16 cellular contexts compared by ENCODE assay signal in genomic region chrY:21175484-21175883, GRCh38.
DNase-seq lines count a peak whose midpoint lies in the region; ATAC-seq, FAIRE-seq and TF ChIP-seq lines count a peak whose summit lies in the region.
"Had no signal": no experiment of that assay in that cellular context is flagged by ENCODE, and none has a peak within 500 bp of the region (broad histone marks: within the 10 kb centered on the region; RNA-seq: fewer than 3 reads in every experiment).

No MANE protein-coding gene starts in this region.

- H3K27ac Mint-ChIP-seq in activated naive CD4-positive, alpha-beta T cell treated with anti-CD3 and anti-CD28 coated beads, Interleukin-2, amount 50 U/mL, for 24 hours: peak overlapping the region; percentile 46
- peak overlapping the region; percentile 77 for H3K27ac Mint-ChIP-seq in CD4-positive, alpha-beta T cell
- H3K27ac Mint-ChIP-seq: B cell; CD8-positive, alpha-beta memory T cell had no signal

- POLR2A ChIA-PET in CD4-positive, alpha-beta T cell (lab: Charles Lee): interaction anchor here (1.4 kb wide), 1 partner anchor 84 kb away, joined by 6 read pairs; no protein-coding TSS in a partner anchor

- CTCF ChIA-PET in CD4-positive, alpha-beta T cell (lab: Charles Lee): no interaction called here

- ATAC-seq in CD4-positive, alpha-beta T cell (ENCODE audit: poor library complexity): no peak

- no peak overlapping the region for H3K27ac ChIP-seq in CD4-positive, alpha-beta T cell (ENCODE audit: low read depth, low read length)
- no peak overlapping the region for H3K27ac ChIP-seq in small intestine (ENCODE audit: low read depth in 1 of 2, low read length in 1 of 2)
- H3K27ac ChIP-seq: BLaER1 treated with 17β-estradiol and CSF1 and Interleukin-3, amounts not matched to agents 10 nM and 100 nM; GM23248 had no signal

- H3K36me3 ChIP-seq in small intestine (ENCODE audit: control insufficient read depth in 2 of 2, insufficient read depth in 2 of 2, low read length in 2 of 2): no peaks in the 10 kb centered on the region
- no peaks in the 10 kb centered on the region for H3K36me3 ChIP-seq in H7 (replicated peaks; ENCODE audit: control insufficient read depth, insufficient read depth, low read length)
- H3K36me3 ChIP-seq: BLaER1 treated with 17β-estradiol and CSF1 and Interleukin-3, amounts not matched to agents 10 nM and 100 nM had no signal

- intact Hi-C loops in CD4-positive, alpha-beta T cell (cut with DNase I, micrococcal nuclease): loop anchor here in 1 of 2 experiments (10.0 kb wide), 1 partner anchor 101 kb away; no protein-coding TSS in a partner anchor

- H3K4me3 ChIP-seq in small intestine (ENCODE audit: low read depth in 1 of 2, low read length in 2 of 2) (no peak overlapping the region), H7 (ENCODE audit: insufficient read depth, low read depth, low read length) (no peak overlapping the region)
- H3K4me3 ChIP-seq: BLaER1 treated with 17β-estradiol and CSF1 and Interleukin-3, amounts not matched to agents 10 nM and 100 nM; GM23248 had no signal

- H3K36me3 Mint-ChIP-seq in activated naive CD4-positive, alpha-beta T cell treated with anti-CD3 and anti-CD28 coated beads, Interleukin-2, amount 50 U/mL, for 24 hours: peaks cover 13% of the 10 kb centered on the region
- peaks cover 22% of the 10 kb centered on the region for H3K36me3 Mint-ChIP-seq in CD4-positive, alpha-beta T cell (ENCODE audit: low read depth)
- H3K36me3 Mint-ChIP-seq: CD8-positive, alpha-beta memory T cell had no signal

- H3K9me3 ChIP-seq in CD4-positive, alpha-beta T cell (ENCODE audit: control insufficient read depth, low read length): no peaks in the 10 kb centered on the region
- no peaks in the 10 kb centered on the region for H3K9me3 ChIP-seq in small intestine (ENCODE audit: control insufficient read depth, low read depth)
- H3K9me3 ChIP-seq: BLaER1 treated with 17β-estradiol and CSF1 and Interleukin-3, amounts not matched to agents 10 nM and 100 nM had no signal

- 42 to 52% methylated on average over 2 of the region's 2 CpGs; no CpG with 5 or more reads in 1 of the 3 donors for WGBS in small intestine, 3 donors

- no peak for FAIRE-seq in small intestine (lab: Jason Lieb, UNC)
- FAIRE-seq: G401.6, GM12891 had no signal

- H3K27me3 ChIP-seq in CD4-positive, alpha-beta T cell (ENCODE audit: control insufficient read depth, insufficient read depth, low read length): no peaks in the 10 kb centered on the region
- H3K27me3 ChIP-seq in small intestine (ENCODE audit: control insufficient read depth in 2 of 2, insufficient read depth in 2 of 2, low read length in 2 of 2) (no peaks in the 10 kb centered on the region), H7 (ENCODE audit: control insufficient read depth, insufficient read depth, low read length) (no peaks in the 10 kb centered on the region)
- H3K27me3 ChIP-seq: BLaER1 treated with 17β-estradiol and CSF1 and Interleukin-3, amounts not matched to agents 10 nM and 100 nM had no signal

- no peak for DNase-seq in activated naive CD4-positive, alpha-beta T cell treated with anti-CD3 and anti-CD28 coated beads, Interleukin-2, amount 50 U/mL, for 16 hours
- DNase-seq in CD4-positive, alpha-beta T cell: no peak
- DNase-seq in myocyte (ENCODE audit: low read depth) (peak; percentile 17), small intestine (peak; percentile 29), H7 (no peak), NCI-H2081 (lab: John Stamatoyannopoulos, UW) (no peak)
- DNase-seq: 8988T; CD8-positive, alpha-beta memory T cell; COR-L47; GM23248; HCEC 1CT had no signal

- no peaks in the 10 kb centered on the region for H3K27me3 Mint-ChIP-seq in activated naive CD4-positive, alpha-beta T cell treated with anti-CD3 and anti-CD28 coated beads, Interleukin-2, amount 50 U/mL, for 24 hours
- no peaks in the 10 kb centered on the region for H3K27me3 Mint-ChIP-seq in CD4-positive, alpha-beta T cell
- H3K27me3 Mint-ChIP-seq: B cell; CD8-positive, alpha-beta memory T cell had no signal

- TF ChIP-seq CTCF in CD4-positive, alpha-beta T cell (IDR thresholded peaks at IDR 0.05): no peak

- no peaks in the 10 kb centered on the region for H3K4me1 ChIP-seq in small intestine (ENCODE audit: control insufficient read depth in 2 of 2, insufficient read depth in 1 of 2, low read depth in 1 of 2, low read length in 1 of 2)
- H3K4me1 ChIP-seq: BLaER1 treated with 17β-estradiol and CSF1 and Interleukin-3, amounts not matched to agents 10 nM and 100 nM had no signal

- H3K4me3 Mint-ChIP-seq in activated naive CD4-positive, alpha-beta T cell treated with anti-CD3 and anti-CD28 coated beads, Interleukin-2, amount 50 U/mL, for 24 hours: no peak overlapping the region
- no peak overlapping the region for H3K4me3 Mint-ChIP-seq in CD4-positive, alpha-beta T cell
- H3K4me3 Mint-ChIP-seq: B cell; CD8-positive, alpha-beta memory T cell had no signal

- H3K4me1 Mint-ChIP-seq in activated naive CD4-positive, alpha-beta T cell treated with anti-CD3 and anti-CD28 coated beads, Interleukin-2, amount 50 U/mL, for 24 hours: peaks cover 38% of the 10 kb centered on the region
- H3K4me1 Mint-ChIP-seq in CD4-positive, alpha-beta T cell (ENCODE audit: low read depth): peaks cover 30% of the 10 kb centered on the region
- H3K4me1 Mint-ChIP-seq: CD8-positive, alpha-beta memory T cell had no signal

- H3K9me3 Mint-ChIP-seq in activated naive CD4-positive, alpha-beta T cell treated with anti-CD3 and anti-CD28 coated beads, Interleukin-2, amount 50 U/mL, for 24 hours: no peaks in the 10 kb centered on the region
- H3K9me3 Mint-ChIP-seq in CD4-positive, alpha-beta T cell: no peaks in the 10 kb centered on the region
- H3K9me3 Mint-ChIP-seq: CD8-positive, alpha-beta memory T cell had no signal

Comparison
In these comparisons a context has a peak if more than half of its experiments do, and no peak if none do; other contexts are left out.
1. DNase-seq: peak in myocyte (single experiment) and small intestine (single experiment); none in activated naive CD4-positive, alpha-beta T cell treated with anti-CD3 and anti-CD28 coated beads, Interleukin-2, amount 50 U/mL, for 16 hours (single experiment), CD4-positive, alpha-beta T cell (0 of 10), H7 (single experiment) and NCI-H2081 (0 of 2).